In genomic region chr1:151472852-151473731, GRCh38 we compare ENCODE assay signal across 1 cellular context.
TF ChIP-seq lines count a peak whose summit lies in the region.

No MANE protein-coding gene starts in this region.

TF ChIP-seq in K562, 482 proteins besides CTCF, POLR2A, EP300 and RAD21 (continued from another document and continues in another):
- TF ChIP-seq HMBOX1 (IDR thresholded peaks at IDR 0.05): no peak
- TF ChIP-seq GABPB2 (CRISPR knock-in tag; conservative IDR thresholded peaks at IDR 0.05): no peak
- no peak for TF ChIP-seq BHLHE40 (IDR thresholded peaks at IDR 0.05; ENCODE audit: low read length)
- no peak for TF ChIP-seq ZNF436 (CRISPR knock-in tag; IDR thresholded peaks at IDR 0.05)
- TF ChIP-seq NEUROD1 (IDR thresholded peaks at IDR 0.05; ENCODE audit: borderline replicate concordance, low read depth, low read length, partially characterized antibody): no peak
- no peak for TF ChIP-seq FIP1L1 (IDR thresholded peaks at IDR 0.05; ENCODE audit: low read depth, low read length, poor library complexity, severe bottlenecking)
- TF ChIP-seq, protein P1, sequence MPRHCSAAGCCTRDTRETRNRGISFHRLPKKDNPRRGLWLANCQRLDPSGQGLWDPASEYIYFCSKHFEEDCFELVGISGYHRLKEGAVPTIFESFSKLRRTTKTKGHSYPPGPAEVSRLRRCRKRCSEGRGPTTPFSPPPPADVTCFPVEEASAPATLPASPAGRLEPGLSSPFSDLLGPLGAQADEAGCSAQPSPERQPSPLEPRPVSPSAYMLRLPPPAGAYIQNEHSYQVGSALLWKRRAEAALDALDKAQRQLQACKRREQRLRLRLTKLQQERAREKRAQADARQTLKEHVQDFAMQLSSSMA (CRISPR knock-in tag; IDR thresholded peaks at IDR 0.05): no peak
- TF ChIP-seq NFRKB (IDR thresholded peaks at IDR 0.05; ENCODE audit: low read depth): no peak; the same call in 1 of the 2 replicates
- TF ChIP-seq CBX3 (IDR thresholded peaks at IDR 0.05; ENCODE audit: borderline replicate concordance in 1 of 2, low read length in 2 of 2): no peak
- TF ChIP-seq, protein P2, sequence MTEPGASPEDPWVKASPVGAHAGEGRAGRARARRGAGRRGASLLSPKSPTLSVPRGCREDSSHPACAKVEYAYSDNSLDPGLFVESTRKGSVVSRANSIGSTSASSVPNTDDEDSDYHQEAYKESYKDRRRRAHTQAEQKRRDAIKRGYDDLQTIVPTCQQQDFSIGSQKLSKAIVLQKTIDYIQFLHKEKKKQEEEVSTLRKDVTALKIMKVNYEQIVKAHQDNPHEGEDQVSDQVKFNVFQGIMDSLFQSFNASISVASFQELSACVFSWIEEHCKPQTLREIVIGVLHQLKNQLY (CRISPR knock-in tag; conservative IDR thresholded peaks at IDR 0.05): no peak
- TF ChIP-seq PHF20 (IDR thresholded peaks at IDR 0.05; ENCODE audit: partially characterized antibody): no peak
- TF ChIP-seq SMAD1 (IDR thresholded peaks at IDR 0.05; ENCODE audit: low read depth, low read length, partially characterized antibody): no peak
- TF ChIP-seq RFX1 (IDR thresholded peaks at IDR 0.05): no peak
- TF ChIP-seq ZNF668 (CRISPR knock-in tag; IDR thresholded peaks at IDR 0.05): no peak
- TF ChIP-seq RBM15 (IDR thresholded peaks at IDR 0.05; ENCODE audit: insufficient read depth, low read length): no peak
- TF ChIP-seq FOXO4 (CRISPR knock-in tag; IDR thresholded peaks at IDR 0.05): no peak
- TF ChIP-seq FOXA3 (CRISPR knock-in tag; conservative IDR thresholded peaks at IDR 0.05 in 1 of 2, IDR thresholded peaks at IDR 0.05 in 1 of 2): no peak
- TF ChIP-seq MNT (conservative IDR thresholded peaks at IDR 0.05): no peak
- TF ChIP-seq SIRT6 (IDR thresholded peaks at IDR 0.05; ENCODE audit: low read depth, low read length): no peak
- TF ChIP-seq HIVEP1 (CRISPR knock-in tag; IDR thresholded peaks at IDR 0.05): no peak
- no peak for TF ChIP-seq PYGO2 (tag; IDR thresholded peaks at IDR 0.05)
- TF ChIP-seq NCOA4 (IDR thresholded peaks at IDR 0.05; ENCODE audit: partially characterized antibody): no peak
- no peak for TF ChIP-seq KLF10 (CRISPR knock-in tag; IDR thresholded peaks at IDR 0.05)
- TF ChIP-seq HES1 (IDR thresholded peaks at IDR 0.05; ENCODE audit: low read depth): no peak
- no peak for TF ChIP-seq KDM5B (IDR thresholded peaks at IDR 0.05; ENCODE audit: insufficient replicate concordance, low read depth, low read length)
- no peak for TF ChIP-seq AFF1 (IDR thresholded peaks at IDR 0.05; ENCODE audit: low read depth in 1 of 2, partially characterized antibody in 2 of 2)
- TF ChIP-seq BRF1 (IDR thresholded peaks at IDR 0.05; ENCODE audit: borderline replicate concordance, extremely low read depth, insufficient read length): no peak
- no peak for TF ChIP-seq HMGXB4 (CRISPR knock-in tag; IDR thresholded peaks at IDR 0.05)
- no peak for TF ChIP-seq ZBTB5 (IDR thresholded peaks at IDR 0.05)
- no peak; a peak in 1 of 4 replicates for TF ChIP-seq MAZ (CRISPR knock-in tag; conservative IDR thresholded peaks at IDR 0.05 in 1 of 2, IDR thresholded peaks at IDR 0.05 in 1 of 2)
- TF ChIP-seq POLR2AphosphoS2 (IDR thresholded peaks at IDR 0.05; ENCODE audit: low read length): no peak
- TF ChIP-seq ZNF696 (CRISPR knock-in tag; conservative IDR thresholded peaks at IDR 0.05): no peak
- no peak for TF ChIP-seq TARDBP (IDR thresholded peaks at IDR 0.05)
- TF ChIP-seq TCFL5 (CRISPR knock-in tag; conservative IDR thresholded peaks at IDR 0.05): no peak
- no peak for TF ChIP-seq NRF1 (conservative IDR thresholded peaks at IDR 0.05 in 1 of 2, IDR thresholded peaks at IDR 0.05 in 1 of 2)
- no peak for TF ChIP-seq MAFG (tag; conservative IDR thresholded peaks at IDR 0.05)
- no peak for TF ChIP-seq ZBTB49 (CRISPR knock-in tag; IDR thresholded peaks at IDR 0.05; ENCODE audit: borderline replicate concordance)
- no peak for TF ChIP-seq TSHZ1 (CRISPR knock-in tag; IDR thresholded peaks at IDR 0.05)
- TF ChIP-seq SOX6 (IDR thresholded peaks at IDR 0.05): no peak
- no peak for TF ChIP-seq SLC30A9 (CRISPR knock-in tag; IDR thresholded peaks at IDR 0.05)
- no peak for TF ChIP-seq POLR2AphosphoS5 (IDR thresholded peaks at IDR 0.05; ENCODE audit: control insufficient read depth, insufficient read depth, low read depth, low read length)
- TF ChIP-seq ZNF589 (CRISPR knock-in tag; IDR thresholded peaks at IDR 0.05; ENCODE audit: low read depth): no peak
- TF ChIP-seq SMAD2 (IDR thresholded peaks at IDR 0.05; ENCODE audit: low read depth, low read length): no peak
- TF ChIP-seq RBBP5 (IDR thresholded peaks at IDR 0.05; ENCODE audit: borderline replicate concordance, insufficient read depth, low read length, poor library complexity, severe bottlenecking): no peak
- no peak for TF ChIP-seq COPS2 (conservative IDR thresholded peaks at IDR 0.05)
